ENCODE assay signal across 11 cellular contexts in genomic region chr3:158991146-158991705, GRCh38.
DNase-seq lines count a peak whose midpoint lies in the region; ATAC-seq and TF ChIP-seq lines count a peak whose summit lies in the region.
"Had no signal": no experiment of that assay in that cellular context is flagged by ENCODE, and none has a peak within 500 bp of the region (broad histone marks: within the 10 kb centered on the region; RNA-seq: fewer than 3 reads in every experiment).

No MANE protein-coding gene starts in this region.

- H3K4me3 Mint-ChIP-seq in T-cell, result no peak overlapping the region
- H3K4me3 Mint-ChIP-seq: natural killer cell treated with Interleukin-12 subunit alpha and Interleukin-12 subunit beta and Interleukin-15 and Interleukin-18, amount 100 ng/mL, for 72 hours had no signal

- CTCF ChIA-PET in T-cell (lab: Charles Lee), result interaction anchor here in 1 of 2 donors (0.6 kb wide), 1 partner anchor 1132 kb away, joined by 3 read pairs; no protein-coding TSS in a partner anchor

- H3K27ac Mint-ChIP-seq in T-cell, result no peak overlapping the region
- H3K27ac Mint-ChIP-seq: natural killer cell treated with Interleukin-12 subunit alpha and Interleukin-12 subunit beta and Interleukin-15 and Interleukin-18, amount 100 ng/mL, for 72 hours had no signal

- peak; percentile 3 for DNase-seq in GM12865 (ENCODE audit: low read depth)
- DNase-seq in NCI-H1417 (lab: John Stamatoyannopoulos, UW), result peak; percentile 72 to 94 (median 88)
- DNase-seq in RPMI8226, result peak; percentile 95
- DNase-seq in left kidney (ENCODE audit: low read depth, low spot score), result peak; percentile 49
- no peak for DNase-seq in T-cell
- no peak for DNase-seq in SKM-1 (lab: John Stamatoyannopoulos, UW; ENCODE audit: unreplicated experiment)
- no peak for DNase-seq in GM10266 (ENCODE audit: extremely low spot score)
- DNase-seq: NCI-H1092 treated with DMSO at 0.1 percent for 48 hours had no signal

- no peaks in the 10 kb centered on the region for H3K36me3 Mint-ChIP-seq in T-cell
- H3K36me3 Mint-ChIP-seq: natural killer cell treated with Interleukin-12 subunit alpha and Interleukin-12 subunit beta and Interleukin-15 and Interleukin-18, amount 100 ng/mL, for 72 hours had no signal

- no peaks in the 10 kb centered on the region for H3K4me1 Mint-ChIP-seq in T-cell

- ATAC-seq in T-cell (replicated peaks in 1 of 4), result no peak
- ATAC-seq in GM18517 (IDR thresholded peaks at IDR 0.05; ENCODE audit: unreplicated experiment), result no peak
- ATAC-seq: natural killer cell treated with Interleukin-12 subunit alpha and Interleukin-12 subunit beta and Interleukin-15 and Interleukin-18, amount 100 ng/mL, for 72 hours had no signal

- no peaks in the 10 kb centered on the region for H3K27me3 Mint-ChIP-seq in T-cell
- H3K27me3 Mint-ChIP-seq: natural killer cell treated with Interleukin-12 subunit alpha and Interleukin-12 subunit beta and Interleukin-15 and Interleukin-18, amount 100 ng/mL, for 72 hours had no signal

- TF ChIP-seq CTCF in GM12865 (IDR thresholded peaks at IDR 0.05; ENCODE audit: insufficient read depth, low read depth, low read length, missing control alignments) (no peak), GM10266 (IDR thresholded peaks at IDR 0.05; ENCODE audit: control insufficient read depth, insufficient read depth, low read depth, missing control alignments) (no peak)

- peaks cover 5 to 11% (median 8%) of the 10 kb centered on the region in 3 donors for H3K9me3 Mint-ChIP-seq in T-cell

- POLR2A ChIA-PET in T-cell (lab: Charles Lee), result no interaction called here

- H3K4me3 ChIP-seq in GM12865 (ENCODE audit: low read depth, low read length), result no peak overlapping the region
- H3K4me3 ChIP-seq: thoracic aorta had no signal

Comparison
In these comparisons a context has a peak if more than half of its experiments do, and no peak if none do; other contexts are left out.
1. DNase-seq: peak in GM12865 (single experiment), NCI-H1417 (3 of 3), RPMI8226 (single experiment) and left kidney (single experiment); none in T-cell (0 of 34), SKM-1 (single experiment) and GM10266 (single experiment).